In the genomic region with DNA sequence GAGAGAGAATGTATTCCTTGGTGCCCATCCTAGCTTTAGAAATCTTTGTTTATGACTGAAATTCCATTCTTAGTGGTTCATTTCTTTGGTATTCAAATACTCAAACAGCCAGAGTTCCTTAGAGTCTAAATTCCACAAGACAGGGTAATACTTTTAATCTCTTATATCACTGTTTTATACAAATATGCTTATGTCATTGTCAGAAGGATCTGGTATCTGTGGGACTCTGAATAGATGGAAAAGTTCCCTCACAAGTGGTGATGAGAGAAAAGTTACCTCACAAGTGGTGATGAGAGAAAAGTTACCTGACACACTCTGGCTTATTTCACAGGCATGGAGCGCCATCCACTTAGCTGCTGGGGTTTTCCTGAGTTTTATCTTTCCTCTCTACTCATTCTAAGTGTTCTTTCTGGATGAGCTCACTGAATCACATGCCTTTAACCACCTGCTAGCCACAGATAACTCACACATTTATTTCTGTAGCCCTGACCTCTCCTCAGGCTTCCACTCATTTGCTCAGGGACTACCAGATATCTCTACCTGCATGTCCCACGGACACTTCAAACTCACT, we compare ENCODE assay signal across 1 cellular context.
TF ChIP-seq lines count a peak whose summit lies in the region.

No MANE protein-coding gene starts in this region.

TF ChIP-seq in IMR-90, 13 proteins besides CTCF, POLR2A, EP300 and RAD21:
- TF ChIP-seq USF2 (IDR thresholded peaks at IDR 0.05; ENCODE audit: low read depth, low read length) (peak; percentile 46; the same call in 1 of the 2 replicates), MAZ (IDR thresholded peaks at IDR 0.05; ENCODE audit: borderline replicate concordance, low read depth, low read length) (no peak), MAFK (IDR thresholded peaks at IDR 0.05; ENCODE audit: low read depth, low read length) (no peak), SMC3 (IDR thresholded peaks at IDR 0.05; ENCODE audit: low read depth, low read length) (no peak), BHLHE40 (IDR thresholded peaks at IDR 0.05; ENCODE audit: low read depth, low read length) (peak; percentile 53; the same call in 1 of the 2 replicates), CEBPB (IDR thresholded peaks at IDR 0.05; ENCODE audit: low read depth, low read length) (0 out of 2 replicates have a peak, but pooled peaks have one; percentile 2), RFX5 (IDR thresholded peaks at IDR 0.05; ENCODE audit: low read depth, low read length) (no peak), CHD1 (IDR thresholded peaks at IDR 0.05; ENCODE audit: low read depth, low read length) (no peak), NFE2L2 (IDR thresholded peaks at IDR 0.05; ENCODE audit: low read depth, low read length) (peak; percentile 51; the same call in 1 of the 2 replicates), RCOR1 (IDR thresholded peaks at IDR 0.05; ENCODE audit: insufficient replicate concordance, low read length) (no peak), FOS (IDR thresholded peaks at IDR 0.05; ENCODE audit: low read depth, low read length) (no peak), MXI1 (IDR thresholded peaks at IDR 0.05; ENCODE audit: borderline replicate concordance, low read depth, low read length) (no peak)
- TF ChIP-seq, protein P1, sequence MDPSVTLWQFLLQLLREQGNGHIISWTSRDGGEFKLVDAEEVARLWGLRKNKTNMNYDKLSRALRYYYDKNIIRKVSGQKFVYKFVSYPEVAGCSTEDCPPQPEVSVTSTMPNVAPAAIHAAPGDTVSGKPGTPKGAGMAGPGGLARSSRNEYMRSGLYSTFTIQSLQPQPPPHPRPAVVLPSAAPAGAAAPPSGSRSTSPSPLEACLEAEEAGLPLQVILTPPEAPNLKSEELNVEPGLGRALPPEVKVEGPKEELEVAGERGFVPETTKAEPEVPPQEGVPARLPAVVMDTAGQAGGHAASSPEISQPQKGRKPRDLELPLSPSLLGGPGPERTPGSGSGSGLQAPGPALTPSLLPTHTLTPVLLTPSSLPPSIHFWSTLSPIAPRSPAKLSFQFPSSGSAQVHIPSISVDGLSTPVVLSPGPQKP (IDR thresholded peaks at IDR 0.05; ENCODE audit: borderline replicate concordance, low read depth, low read length): no peak
